ENCODE assay signal across 8 cellular contexts in genomic region chr1:235159930-235160329, GRCh38. TPM values are rescaled to one million over a fixed set of nuclear protein-coding genes. Genes with fewer than 3 reads are reported as not detected.
A peak's percentile ranks its signal among the peaks of the same experiment; 100 is the strongest.
DNase-seq lines count a peak whose midpoint lies in the region; ATAC-seq, FAIRE-seq and TF ChIP-seq lines count a peak whose summit lies in the region.
"Not testable (repeated sequence)": the region's sequence is repeated elsewhere in the genome, so short reads cannot be mapped to it uniquely, and the experiment has no call there.

No MANE protein-coding gene starts in this region.

- not testable (repeated sequence) for H3K4ac ChIP-seq in H9 (ENCODE audit: low read depth, low read length)

- H3K4me1 ChIP-seq in H9 (ENCODE audit: insufficient read depth, low read length); muscle layer of colon (ENCODE audit: insufficient read depth, low read length): not testable (repeated sequence)
- H3K4me1 ChIP-seq in OCI-LY1 (ENCODE audit: insufficient read depth, low read length, severe bottlenecking), result peaks cover 29% of the 10 kb centered on the region

- H2BK15ac ChIP-seq in H9 (ENCODE audit: low read depth, low read length), result not testable (repeated sequence)

- CTCF ChIA-PET in activated CD8-positive, alpha-beta T cell treated with anti-CD3 and anti-CD28 coated beads for 36 hours (lab: Charles Lee), result interaction anchor here (1.4 to 2.5 kb wide), 2 partner anchors 93 to 256 kb away, joined by 3 to 14 read pairs; no protein-coding TSS in a partner anchor

- not testable (repeated sequence) for H4K5ac ChIP-seq in H9 (ENCODE audit: insufficient read length, low read depth, low read length)

- no CpG with 5 or more reads among the region's 9 CpGs for WGBS in H9 (ENCODE audit: extremely low coverage, insufficient read length, low lambda C conversion rate)

- not testable (repeated sequence) for H3K79me2 ChIP-seq in H9 (ENCODE audit: insufficient read depth, low read length); OCI-LY1 (ENCODE audit: insufficient read depth, low read length)

- ATAC-seq in activated CD8-positive, alpha-beta T cell treated with anti-CD3 and anti-CD28 coated beads for 36 hours, result not testable (repeated sequence)

- not testable (repeated sequence) for H4K91ac ChIP-seq in H9 (ENCODE audit: insufficient read length, low read depth, low read length)

- H2AK5ac ChIP-seq in H9 (ENCODE audit: insufficient read length, low read length), result not testable (repeated sequence)

- peaks cover 6 to 13% of the 10 kb centered on the region in 2 experiments for H3K4me1 Mint-ChIP-seq in H9
- peaks cover 18% of the 10 kb centered on the region for H3K4me1 Mint-ChIP-seq in activated CD8-positive, alpha-beta T cell treated with anti-CD3 and anti-CD28 coated beads for 36 hours (ENCODE audit: low read depth)

- not testable (repeated sequence) for H3K9ac ChIP-seq in H9 (ENCODE audit: extremely low read depth, insufficient read length, low read length); muscle layer of colon (ENCODE audit: low read length)
- H3K9ac ChIP-seq in OCI-LY1 (ENCODE audit: low read length), result peak overlapping the region; percentile 93

- H3T11ph ChIP-seq in H9 (ENCODE audit: low read length), result not testable (repeated sequence)

- not testable (repeated sequence) for H3K56ac ChIP-seq in H9 (ENCODE audit: insufficient read length, low read depth, low read length)

- H3K9me3 ChIP-seq in H9 (ENCODE audit: control insufficient read depth, low read depth, low read length); OCI-LY1 (ENCODE audit: low read length); muscle layer of colon (ENCODE audit: low read length): not testable (repeated sequence)

- not testable (repeated sequence) for H3K27ac ChIP-seq in H9 (ENCODE audit: insufficient read length, low read depth, low read length); OCI-LY1 (ENCODE audit: low read depth, low read length, poor library complexity, severe bottlenecking)
- H3K27ac ChIP-seq in muscle layer of colon (ENCODE audit: low read depth, low read length) (peak overlapping the region; percentile 87), skin epidermis (peak overlapping the region in 9 of 21 experiments; percentile 85 to 93 (median 91))

- not testable (repeated sequence) for H3K23ac ChIP-seq in H9 (ENCODE audit: insufficient read length, low read depth, low read length)

- not testable (repeated sequence) for DNase-seq in AG09309 (ENCODE audit: low read depth); H9; activated CD8-positive, alpha-beta T cell treated with anti-CD3 and anti-CD28 coated beads for 36 hours; bronchial epithelial cell (ENCODE audit: low read depth); fibroblast of villous mesenchyme (ENCODE audit: low read depth)

- H3K14ac ChIP-seq in H9 (ENCODE audit: insufficient read depth, low read length), result not testable (repeated sequence)

- H3K36me3 ChIP-seq in OCI-LY1 (ENCODE audit: insufficient read depth, low read length) (peaks cover 50% of the 10 kb centered on the region), bronchial epithelial cell (ENCODE audit: control insufficient read depth, insufficient read depth, low read length) (peaks cover 13% of the 10 kb centered on the region), muscle layer of colon (ENCODE audit: insufficient read depth, low read length) (peaks cover 18% of the 10 kb centered on the region)

- peak overlapping the region; percentile 99 for H3K4me3 Mint-ChIP-seq in H9
- peak overlapping the region; percentile 99 for H3K4me3 Mint-ChIP-seq in activated CD8-positive, alpha-beta T cell treated with anti-CD3 and anti-CD28 coated beads for 36 hours

- H3K36me3 Mint-ChIP-seq in H9 (ENCODE audit: insufficient read depth in 1 of 3, low read depth in 3 of 3), result peaks cover 7 to 22% (median 11%) of the 10 kb centered on the region in 3 experiments
- peaks cover 28% of the 10 kb centered on the region for H3K36me3 Mint-ChIP-seq in activated CD8-positive, alpha-beta T cell treated with anti-CD3 and anti-CD28 coated beads for 36 hours (ENCODE audit: low read depth)

- H3K79me1 ChIP-seq in H9 (ENCODE audit: insufficient read depth, low read depth, low read length, poor library complexity, severe bottlenecking), result not testable (repeated sequence)

- FAIRE-seq in bronchial epithelial cell (lab: Jason Lieb, UNC), result not testable (repeated sequence)

- not testable (repeated sequence) for H3K4me2 ChIP-seq in H9 (ENCODE audit: insufficient read depth, insufficient read length, low read length)
- H3K4me2 ChIP-seq in OCI-LY1 (ENCODE audit: low read length), result peak overlapping the region; percentile 85

- intact Hi-C loops in activated CD8-positive, alpha-beta T cell treated with anti-CD3 and anti-CD28 coated beads for 36 hours (cut with micrococcal nuclease), result loop anchor here (2.0 kb wide), 1 partner anchor 31 kb away; the partner anchor contains the start of gene TOMM20

- not testable (repeated sequence) for H3K27me3 Mint-ChIP-seq in H9 (ENCODE audit: low read depth); activated CD8-positive, alpha-beta T cell treated with anti-CD3 and anti-CD28 coated beads for 36 hours

- not testable (repeated sequence) for H2BK120ac ChIP-seq in H9 (ENCODE audit: low read depth, low read length, poor library complexity, severe bottlenecking)

- not testable (repeated sequence) for H2BK20ac ChIP-seq in H9 (ENCODE audit: low read depth, low read length, poor library complexity, severe bottlenecking)

- H3K27ac Mint-ChIP-seq in H9, result peak overlapping the region in 2 of 3 experiments; percentile 2 to 48; a peak in 1 of 7 replicates
- peak overlapping the region; percentile 100 for H3K27ac Mint-ChIP-seq in activated CD8-positive, alpha-beta T cell treated with anti-CD3 and anti-CD28 coated beads for 36 hours

- not testable (repeated sequence) for H2AFZ ChIP-seq in H9 (ENCODE audit: low read length); OCI-LY1 (ENCODE audit: low read length)

- H3K9me3 Mint-ChIP-seq in H9; activated CD8-positive, alpha-beta T cell treated with anti-CD3 and anti-CD28 coated beads for 36 hours: not testable (repeated sequence)

- H3K23me2 ChIP-seq in H9 (ENCODE audit: insufficient read length, low read depth, low read length, poor library complexity, severe bottlenecking), result not testable (repeated sequence)

- POLR2A ChIA-PET in activated CD8-positive, alpha-beta T cell treated with anti-CD3 and anti-CD28 coated beads for 36 hours (lab: Charles Lee), result interaction anchor here (0.9 to 3.2 kb wide), 4 partner anchors 14 to 51 kb away, joined by 3 to 17 read pairs (median 4); no protein-coding TSS in a partner anchor

- H2BK5ac ChIP-seq in H9 (ENCODE audit: insufficient read length, low read length), result not testable (repeated sequence)

- H2BK12ac ChIP-seq in H9 (ENCODE audit: insufficient read length, low read depth, low read length), result not testable (repeated sequence)

- H3F3A ChIP-seq in OCI-LY1 (ENCODE audit: insufficient read depth, low read length), result not testable (repeated sequence)

- H3K18ac ChIP-seq in H9 (ENCODE audit: insufficient read length, low read depth, low read length), result not testable (repeated sequence)

- H3K9me2 ChIP-seq in OCI-LY1 (ENCODE audit: low read depth, low read length), result not testable (repeated sequence)

- H4K20me1 ChIP-seq in H9 (ENCODE audit: control insufficient read depth, insufficient read depth, insufficient read length); OCI-LY1 (ENCODE audit: insufficient read depth, low read length): not testable (repeated sequence)

- peak overlapping the region; percentile 84 for H3K4me3 ChIP-seq in AG09309 (ENCODE audit: control insufficient read depth, low read depth, low read length)
- H3K4me3 ChIP-seq in OCI-LY1 (ENCODE audit: low read depth, low read length, poor library complexity, severe bottlenecking), result peak overlapping the region; percentile 94
- H3K4me3 ChIP-seq in bronchial epithelial cell (ENCODE audit: low read depth, low read length), result peak overlapping the region; percentile 67
- peak overlapping the region; percentile 86 for H3K4me3 ChIP-seq in fibroblast of villous mesenchyme (ENCODE audit: low read depth, low read length)
- peak overlapping the region; percentile 79 to 82 for H3K4me3 ChIP-seq in muscle layer of colon (ENCODE audit: low read depth in 1 of 2, low read length in 2 of 2)
- peak overlapping the region; percentile 50 to 88 (median 70) for H3K4me3 ChIP-seq in skin epidermis

- TF ChIP-seq CTCF in AG09309 (IDR thresholded peaks at IDR 0.05; ENCODE audit: control insufficient read depth, insufficient read depth, low read depth, low read length, missing control alignments); H9 (conservative IDR thresholded peaks at IDR 0.05); OCI-LY1 (IDR thresholded peaks at IDR 0.05; ENCODE audit: low read length); activated CD8-positive, alpha-beta T cell treated with anti-CD3 and anti-CD28 coated beads for 36 hours (IDR thresholded peaks at IDR 0.05); bronchial epithelial cell (IDR thresholded peaks at IDR 0.05; ENCODE audit: insufficient read depth, low read length, severe bottlenecking); fibroblast of villous mesenchyme (IDR thresholded peaks at IDR 0.05; ENCODE audit: insufficient read depth, low read depth, low read length): not testable (repeated sequence)

- H3K27me3 ChIP-seq in H9 (ENCODE audit: insufficient read depth, low read length); OCI-LY1 (ENCODE audit: insufficient read depth, low read length); bronchial epithelial cell (ENCODE audit: control insufficient read depth, insufficient read depth, low read length); muscle layer of colon (ENCODE audit: control insufficient read depth in 1 of 2, insufficient read depth in 2 of 2, low read length in 2 of 2): not testable (repeated sequence)

- H4K8ac ChIP-seq in H9 (replicated peaks; ENCODE audit: insufficient read length, low read depth, low read length), result not testable (repeated sequence)

RNA-seq across cellular contexts. Expression of gene RBM34, which starts 1.1 kb away (rescaled TPM):
- 121 and 136 TPM in 2 replicates for total RNA-seq in H9 (2021)
- 100 to 1,000 TPM; 136 TPM for total RNA-seq in activated CD8-positive, alpha-beta T cell treated with anti-CD3 and anti-CD28 coated beads for 36 hours
- 60.6 and 63.4 TPM in 2 replicates for total RNA-seq in bronchial epithelial cell
- total RNA-seq in fibroblast of villous mesenchyme, result 53.8 and 61.7 TPM in 2 replicates

RNA-seq across cellular contexts. Expression of gene TOMM20, which starts 31.3 kb away (rescaled TPM):
- total RNA-seq in H9 (2021) (191 and 197 TPM in 2 replicates), bronchial epithelial cell (63.6 and 99.0 TPM in 2 replicates), fibroblast of villous mesenchyme (74.4 and 81.6 TPM in 2 replicates)
- 100 to 1,000 TPM; 155 to 159 TPM for total RNA-seq in activated CD8-positive, alpha-beta T cell treated with anti-CD3 and anti-CD28 coated beads for 36 hours
